18 cellular contexts compared by ENCODE assay signal in the genomic region with DNA sequence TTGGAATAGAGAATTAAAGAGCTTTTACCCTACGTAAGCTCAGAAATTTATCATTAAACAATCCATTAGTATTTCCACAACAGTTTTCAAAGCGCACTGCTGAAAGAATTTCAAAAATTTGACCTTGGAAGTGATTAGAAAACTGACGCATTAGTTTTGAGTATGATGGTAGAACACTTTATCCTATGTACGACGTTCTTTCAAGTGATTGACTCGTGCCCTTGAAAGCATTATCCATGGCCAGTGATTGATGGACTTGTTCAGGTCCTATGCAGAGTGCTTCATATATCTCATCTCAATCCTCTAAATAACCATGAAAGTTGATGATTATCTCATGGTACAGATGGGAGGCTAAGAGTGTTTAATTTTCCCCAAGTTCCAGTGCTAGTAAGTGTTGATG.
"Had no signal": no experiment of that assay in that cellular context is flagged by ENCODE, and none has a peak within 500 bp of the region (broad histone marks: within the 10 kb centered on the region; RNA-seq: fewer than 3 reads in every experiment).

No MANE protein-coding gene starts in this region.

- H3K27ac Mint-ChIP-seq: activated naive CD4-positive, alpha-beta T cell treated with anti-CD3 and anti-CD28 coated beads for 36 hours; activated naive CD8-positive, alpha-beta T cell treated with anti-CD3 and anti-CD28 coated beads, Interleukin-2, amount 50 U/mL, for 24 hours; activated T-helper 17 cell treated with anti-CD3 and anti-CD28 coated beads, Interleukin-2, amount 50 U/mL, for 72 hours; natural killer cell treated with Interleukin-12 subunit alpha and Interleukin-12 subunit beta and Interleukin-15 and Interleukin-18, amount 100 ng/mL, for 72 hours; stimulated activated naive CD8-positive, alpha-beta T cell treated with anti-CD3 and anti-CD28 coated beads, Interleukin-15, Interleukin-2, amounts not matched to agents 100 ng/mL and 50 ng/mL, for 24 hours had no signal

- H3K4me3 Mint-ChIP-seq: activated naive CD4-positive, alpha-beta T cell treated with anti-CD3 and anti-CD28 coated beads for 36 hours; activated naive CD8-positive, alpha-beta T cell treated with anti-CD3 and anti-CD28 coated beads, Interleukin-2, amount 50 U/mL, for 24 hours; activated T-helper 17 cell treated with anti-CD3 and anti-CD28 coated beads, Interleukin-2, amount 50 U/mL, for 72 hours; central memory CD8-positive, alpha-beta T cell; natural killer cell treated with Interleukin-12 subunit alpha and Interleukin-12 subunit beta and Interleukin-15 and Interleukin-18, amount 100 ng/mL, for 72 hours; stimulated activated naive CD8-positive, alpha-beta T cell treated with anti-CD3 and anti-CD28 coated beads, Interleukin-15, Interleukin-2, amounts not matched to agents 100 ng/mL and 50 ng/mL, for 24 hours had no signal

- H3K36me3 ChIP-seq: left lung, upper lobe of right lung had no signal

- H3K4me3 ChIP-seq: left lung, SK-N-MC, smooth muscle cell, testis, upper lobe of right lung had no signal

- ATAC-seq: activated naive CD8-positive, alpha-beta T cell treated with anti-CD3 and anti-CD28 coated beads, Interleukin-2, amount 50 U/mL, for 24 hours; activated T-helper 17 cell treated with anti-CD3 and anti-CD28 coated beads, Interleukin-2, amount 50 U/mL, for 72 hours; left lung; natural killer cell treated with Interleukin-12 subunit alpha and Interleukin-12 subunit beta and Interleukin-15 and Interleukin-18, amount 100 ng/mL, for 72 hours; upper lobe of right lung had no signal

- H3K27me3 ChIP-seq: left lung, testis, upper lobe of right lung had no signal

- H3K9me3 Mint-ChIP-seq: activated naive CD4-positive, alpha-beta T cell treated with anti-CD3 and anti-CD28 coated beads for 36 hours; activated T-helper 17 cell treated with anti-CD3 and anti-CD28 coated beads, Interleukin-2, amount 50 U/mL, for 72 hours; natural killer cell treated with Interleukin-12 subunit alpha and Interleukin-12 subunit beta and Interleukin-15 and Interleukin-18, amount 100 ng/mL, for 72 hours; stimulated activated naive CD8-positive, alpha-beta T cell treated with anti-CD3 and anti-CD28 coated beads, Interleukin-15, Interleukin-2, amounts not matched to agents 100 ng/mL and 50 ng/mL, for 24 hours had no signal

- H3K27ac ChIP-seq: left lung, SK-N-MC, upper lobe of right lung had no signal

- H3K36me3 Mint-ChIP-seq: natural killer cell treated with Interleukin-12 subunit alpha and Interleukin-12 subunit beta and Interleukin-15 and Interleukin-18, amount 100 ng/mL, for 72 hours had no signal

- H3K4me1 Mint-ChIP-seq: activated naive CD8-positive, alpha-beta T cell treated with anti-CD3 and anti-CD28 coated beads, Interleukin-2, amount 50 U/mL, for 24 hours; activated T-helper 17 cell treated with anti-CD3 and anti-CD28 coated beads, Interleukin-2, amount 50 U/mL, for 72 hours; central memory CD8-positive, alpha-beta T cell had no signal

- DNase-seq: activated CD4-positive, alpha-beta T cell treated with anti-CD3 and anti-CD28 coated beads for 1 hour; activated CD4-positive, alpha-beta T cell treated with anti-CD3 and anti-CD28 coated beads, Interleukin-2, amount 50 U/mL, for 4 hours; activated naive CD4-positive, alpha-beta T cell treated with anti-CD3 and anti-CD28 coated beads for 36 hours; activated naive CD8-positive, alpha-beta T cell treated with anti-CD3 and anti-CD28 coated beads, Interleukin-2, amount 50 U/mL, for 24 hours; effector memory CD4-positive, alpha-beta T cell; head of caudate nucleus; left lung; mesendoderm; nucleus accumbens; right cardiac atrium; testis; upper lobe of right lung had no signal

- H3K27me3 Mint-ChIP-seq: activated naive CD8-positive, alpha-beta T cell treated with anti-CD3 and anti-CD28 coated beads, Interleukin-2, amount 50 U/mL, for 24 hours; activated T-helper 17 cell treated with anti-CD3 and anti-CD28 coated beads, Interleukin-2, amount 50 U/mL, for 72 hours; central memory CD8-positive, alpha-beta T cell; natural killer cell treated with Interleukin-12 subunit alpha and Interleukin-12 subunit beta and Interleukin-15 and Interleukin-18, amount 100 ng/mL, for 72 hours; stimulated activated naive CD8-positive, alpha-beta T cell treated with anti-CD3 and anti-CD28 coated beads, Interleukin-15, Interleukin-2, amounts not matched to agents 100 ng/mL and 50 ng/mL, for 24 hours had no signal

- H3K9me3 ChIP-seq: left lung, testis, upper lobe of right lung had no signal
